Comparison of ENCODE assay signal across 8 cellular contexts in genomic region chr4:85474818-85475630, GRCh38. TPM values are rescaled to one million over a fixed set of nuclear protein-coding genes. Genes with fewer than 3 reads are reported as not detected.
DNase-seq lines count a peak whose midpoint lies in the region; ATAC-seq and TF ChIP-seq lines count a peak whose summit lies in the region.

Gene ARHGAP24, plus strand, starts transcription at chr4:85475150.

- DNase-seq in BJ (ENCODE audit: low read depth), result peak; percentile 85
- DNase-seq in NCI-H2171 treated with DMSO at 0.1 percent for 48 hours (lab: John Stamatoyannopoulos, UW), result peak; percentile 92
- peak; percentile 68 for DNase-seq in activated CD8-positive, alpha-beta T cell treated with anti-CD3 and anti-CD28 coated beads for 36 hours
- peak; percentile 85 to 91 for DNase-seq in foreskin keratinocyte
- DNase-seq in effector CD8-positive, alpha-beta T cell (lab: John Stamatoyannopoulos, UW), result no peak

- TF ChIP-seq CTCF in BJ (IDR thresholded peaks at IDR 0.05; ENCODE audit: insufficient read depth, low read depth, low read length) (no peak), foreskin keratinocyte (conservative IDR thresholded peaks at IDR 0.05) (peak; percentile 46), nephron (IDR thresholded peaks at IDR 0.05; ENCODE audit: unreplicated experiment in 3 of 3) (no peak)
- no peak for TF ChIP-seq CTCF in activated CD8-positive, alpha-beta T cell treated with anti-CD3 and anti-CD28 coated beads for 36 hours (IDR thresholded peaks at IDR 0.05)

- no peaks in the 10 kb centered on the region for H3K36me3 Mint-ChIP-seq in activated CD8-positive, alpha-beta T cell treated with anti-CD3 and anti-CD28 coated beads for 36 hours (ENCODE audit: low read depth)
- H3K36me3 Mint-ChIP-seq in nephron (ENCODE audit: low read depth), result no peaks in the 10 kb centered on the region

- peak within 1 kb of the TSS; percentile 27 for H3K27ac ChIP-seq in foreskin keratinocyte

- TF ChIP-seq POLR2A in GM18951 (IDR thresholded peaks at IDR 0.05; ENCODE audit: extremely low read depth, insufficient read depth, insufficient read length), result peak; percentile 38

- H3K9me3 Mint-ChIP-seq in activated CD8-positive, alpha-beta T cell treated with anti-CD3 and anti-CD28 coated beads for 36 hours, result no peaks in the 10 kb centered on the region
- H3K9me3 Mint-ChIP-seq in nephron, result no peaks in the 10 kb centered on the region

- peaks cover 7% of the 10 kb centered on the region for H3K4me1 Mint-ChIP-seq in activated CD8-positive, alpha-beta T cell treated with anti-CD3 and anti-CD28 coated beads for 36 hours (ENCODE audit: low read depth)
- peaks cover 46% of the 10 kb centered on the region for H3K4me1 Mint-ChIP-seq in nephron

- CTCF ChIA-PET in BJ (lab: Yijun Ruan, JAX), result interaction anchor here (1.1 kb wide), 1 partner anchor 303 kb away, joined by 4 read pairs; no protein-coding TSS in a partner anchor
- CTCF ChIA-PET in activated CD8-positive, alpha-beta T cell treated with anti-CD3 and anti-CD28 coated beads for 36 hours (lab: Charles Lee), result no interaction called here

- H3K4me1 ChIP-seq in foreskin keratinocyte, result peaks cover 9% of the 10 kb centered on the region

- peak within 1 kb of the TSS; percentile 53 for H3K4me3 Mint-ChIP-seq in activated CD8-positive, alpha-beta T cell treated with anti-CD3 and anti-CD28 coated beads for 36 hours
- H3K4me3 Mint-ChIP-seq in nephron, result peak within 1 kb of the TSS; percentile 91 to 95 (median 93)

- POLR2A ChIA-PET in BJ (lab: Charles Lee), result interaction anchor here (0.6 kb wide), 1 partner anchor 509 kb away, joined by 4 read pairs; the partner anchor contains the start of gene WDFY3
- POLR2A ChIA-PET in activated CD8-positive, alpha-beta T cell treated with anti-CD3 and anti-CD28 coated beads for 36 hours (lab: Charles Lee), result no interaction called here

- H3K36me3 ChIP-seq in BJ (ENCODE audit: control insufficient read depth, insufficient read depth, low read length), result no peaks in the 10 kb centered on the region

- in situ Hi-C loops in GM18951 (cut with MboI; ENCODE audit: low sequenced_read_pairs, unreplicated experiment), result no loop called here

- no peaks in the 10 kb centered on the region for H3K27me3 ChIP-seq in BJ (ENCODE audit: control insufficient read depth, insufficient read depth, low read length)
- no peaks in the 10 kb centered on the region for H3K27me3 ChIP-seq in foreskin keratinocyte

- intact Hi-C loops in activated CD8-positive, alpha-beta T cell treated with anti-CD3 and anti-CD28 coated beads for 36 hours (cut with micrococcal nuclease), result no loop called here

- no peak within 1 kb of the TSS for H3K27ac Mint-ChIP-seq in activated CD8-positive, alpha-beta T cell treated with anti-CD3 and anti-CD28 coated beads for 36 hours
- H3K27ac Mint-ChIP-seq in nephron, result peak within 1 kb of the TSS; percentile 90 to 98 (median 93)

- ATAC-seq in HG03095 (IDR thresholded peaks at IDR 0.05; ENCODE audit: unreplicated experiment) (peak; percentile 87), foreskin keratinocyte (peak; percentile 98)
- ATAC-seq in activated CD8-positive, alpha-beta T cell treated with anti-CD3 and anti-CD28 coated beads for 36 hours, result peak; percentile 89

- peak within 1 kb of the TSS; percentile 62 for H3K4me3 ChIP-seq in BJ (ENCODE audit: low read depth, low read length)

- H3K27me3 Mint-ChIP-seq in activated CD8-positive, alpha-beta T cell treated with anti-CD3 and anti-CD28 coated beads for 36 hours, result peaks cover 23% of the 10 kb centered on the region
- peaks cover 4% of the 10 kb centered on the region for H3K27me3 Mint-ChIP-seq in nephron (ENCODE audit: low read depth)

RNA-seq across cellular contexts. Expression of gene ARHGAP24, which starts in this region (rescaled TPM):
- polyA plus RNA-seq in BJ (2011; rRNA removed) (17.7 and 21.9 TPM in 2 replicates), foreskin keratinocyte (0.45 and 0.71 TPM in 2 replicates)
- polyA minus RNA-seq in BJ (2011; rRNA and poly(A)+ RNA removed), result 23.0 and 26.0 TPM in 2 replicates
- total RNA-seq in activated CD8-positive, alpha-beta T cell treated with anti-CD3 and anti-CD28 coated beads for 36 hours, result under 1 TPM; 0.22 to 0.70 TPM
- total RNA-seq in foreskin keratinocyte, result 0.99 and 1.4 TPM in 2 replicates

Comparison
In these comparisons a context has a peak if more than half of its experiments do, and no peak if none do; other contexts are left out.
1. RNA of gene ARHGAP24 (polyA plus RNA-seq): 17.7 to 21.9 TPM in BJ; 0.45 to 0.71 TPM in foreskin keratinocyte; every median in the first group is over 10 times any median in the second.
2. Peak in DNase-seq and ATAC-seq in activated CD8-positive, alpha-beta T cell treated with anti-CD3 and anti-CD28 coated beads for 36 hours; RNA of the gene not detected or under 1 TPM.
3. Peak in every context shown above with its lines, with median percentiles within 50 percentile points of each other: ATAC-seq.